In genomic region chr6:32843979-32844838, GRCh38 we compare ENCODE assay signal across 8 cellular contexts. TPM values are rescaled to one million over a fixed set of nuclear protein-coding genes. Genes with fewer than 3 reads are reported as not detected.
DNase-seq lines count a peak whose midpoint lies in the region; ATAC-seq, FAIRE-seq and TF ChIP-seq lines count a peak whose summit lies in the region.

PSMB8 (minus strand) TSS chr6:32844047; CDS start chr6:32843996, 51 bp downstream.

- no peaks in the 10 kb centered on the region for H3K27me3 Mint-ChIP-seq in stimulated activated naive CD8-positive, alpha-beta T cell treated with anti-CD3 and anti-CD28 coated beads, Interleukin-15, amount 100 ng/mL, for 72 hours

- H3K27me3 ChIP-seq in HAP-1 (ENCODE audit: low read depth) (no peaks in the 10 kb centered on the region), MM.1S (replicated peaks; ENCODE audit: insufficient read depth, low read length) (no peaks in the 10 kb centered on the region), neural cell (ENCODE audit: insufficient read depth, low read depth, low read length) (peaks cover 42% of the 10 kb centered on the region)

- peaks cover 77% of the 10 kb centered on the region for H3K4me1 Mint-ChIP-seq in stimulated activated naive CD8-positive, alpha-beta T cell treated with anti-CD3 and anti-CD28 coated beads, Interleukin-15, amount 100 ng/mL, for 72 hours

- H3K9ac ChIP-seq in MM.1S (ENCODE audit: low read length) (peak within 1 kb of the TSS; percentile 81), neural cell (ENCODE audit: low read length) (peak within 1 kb of the TSS; percentile 46)

- TF ChIP-seq RAD21 in neural cell (conservative IDR thresholded peaks at IDR 0.05), result no peak

- H3K4me2 ChIP-seq in MM.1S (ENCODE audit: low read depth, low read length) (peak within 1 kb of the TSS; percentile 82), neural cell (ENCODE audit: low read length) (peak within 1 kb of the TSS; percentile 48)

- peaks cover 38% of the 10 kb centered on the region for H3K79me2 ChIP-seq in MM.1S (ENCODE audit: low read length)
- H3K79me2 ChIP-seq in neural cell (replicated peaks; ENCODE audit: insufficient read depth, low read length), result no peaks in the 10 kb centered on the region

- peak within 1 kb of the TSS; percentile 93 to 96 for H3K4me3 Mint-ChIP-seq in stimulated activated naive CD8-positive, alpha-beta T cell treated with anti-CD3 and anti-CD28 coated beads, Interleukin-15, amount 100 ng/mL, for 72 hours

- peak within 1 kb of the TSS; percentile 22 for H3K4me3 ChIP-seq in HAP-1
- H3K4me3 ChIP-seq in MM.1S (ENCODE audit: low read length), result peak within 1 kb of the TSS; percentile 88
- H3K4me3 ChIP-seq in fibroblast of villous mesenchyme (ENCODE audit: low read depth, low read length), result peak within 1 kb of the TSS; percentile 96
- peak within 1 kb of the TSS; percentile 68 for H3K4me3 ChIP-seq in neural cell (ENCODE audit: low read length)

- H4K20me1 ChIP-seq in MM.1S (ENCODE audit: insufficient read depth, low read length), result no peaks in the 10 kb centered on the region
- H4K20me1 ChIP-seq in neural cell (ENCODE audit: insufficient read depth), result no peaks in the 10 kb centered on the region

- H3K27ac ChIP-seq in MM.1S (ENCODE audit: low read length), result peak within 1 kb of the TSS; percentile 87
- H3K27ac ChIP-seq in neural cell (ENCODE audit: low read length), result no peak within 1 kb of the TSS

- no peaks in the 10 kb centered on the region for H3K9me3 Mint-ChIP-seq in stimulated activated naive CD8-positive, alpha-beta T cell treated with anti-CD3 and anti-CD28 coated beads, Interleukin-15, amount 100 ng/mL, for 72 hours

- H3K9me2 ChIP-seq in MM.1S (replicated peaks; ENCODE audit: insufficient read depth, low read length) (no peaks in the 10 kb centered on the region), neural cell (ENCODE audit: insufficient read depth, low read length) (no peaks in the 10 kb centered on the region)

- no peaks in the 10 kb centered on the region; the same call in none of the 2 replicates for H3K36me3 ChIP-seq in HAP-1 (replicated peaks)
- no peaks in the 10 kb centered on the region for H3K36me3 ChIP-seq in MM.1S (replicated peaks; ENCODE audit: insufficient read depth, low read length)
- H3K36me3 ChIP-seq in neural cell (ENCODE audit: insufficient read depth, low read length), result no peaks in the 10 kb centered on the region

- H2AFZ ChIP-seq in MM.1S (ENCODE audit: low read length) (peak within 1 kb of the TSS; percentile 86), neural cell (ENCODE audit: low read depth, low read length) (peak within 1 kb of the TSS; percentile 21)

- peak; percentile 84 for ATAC-seq in stimulated activated naive CD8-positive, alpha-beta T cell treated with anti-CD3 and anti-CD28 coated beads, Interleukin-15, amount 100 ng/mL, for 72 hours

- in situ Hi-C loops in HAP-1 (cut with MboI; ENCODE audit: low sequenced_read_pairs), result no loop called here

- no peaks in the 10 kb centered on the region for H3K9me3 ChIP-seq in HAP-1
- no peaks in the 10 kb centered on the region for H3K9me3 ChIP-seq in MM.1S (replicated peaks; ENCODE audit: insufficient read depth, low read length)
- no peaks in the 10 kb centered on the region for H3K9me3 ChIP-seq in neural cell (ENCODE audit: low read length)

- TF ChIP-seq CTCF in MM.1S (IDR thresholded peaks at IDR 0.05; ENCODE audit: low read length), result no peak
- no peak for TF ChIP-seq CTCF in fibroblast of villous mesenchyme (IDR thresholded peaks at IDR 0.05; ENCODE audit: insufficient read depth, low read depth, low read length)
- TF ChIP-seq CTCF in neural cell (IDR thresholded peaks at IDR 0.05; ENCODE audit: poor library complexity, severe bottlenecking), result peak; percentile 63

- peaks cover 6% of the 10 kb centered on the region; the same call in 1 of the 2 replicates for H3K4me1 ChIP-seq in HAP-1
- H3K4me1 ChIP-seq in MM.1S (ENCODE audit: low read length), result peaks cover 21% of the 10 kb centered on the region

- peak within 1 kb of the TSS; percentile 99 to 100 for H3K27ac Mint-ChIP-seq in stimulated activated naive CD8-positive, alpha-beta T cell treated with anti-CD3 and anti-CD28 coated beads, Interleukin-15, amount 100 ng/mL, for 72 hours

- peak; percentile 88 to 95 for DNase-seq in HAP-1 (ENCODE audit: low spot score in 2 of 2)
- DNase-seq in MM.1S, result peak; percentile 98
- peak; percentile 60 for DNase-seq in SIG-M5 (lab: John Stamatoyannopoulos, UW)
- DNase-seq in activated gamma-delta T cell (lab: John Stamatoyannopoulos, UW), result peak; percentile 59
- peak; percentile 95 for DNase-seq in fibroblast of villous mesenchyme (ENCODE audit: low read depth)
- peak; percentile 95 to 97 for DNase-seq in stimulated activated naive CD8-positive, alpha-beta T cell treated with anti-CD3 and anti-CD28 coated beads, Interleukin-15, amount 100 ng/mL, for 72 hours

- TF ChIP-seq EP300 in neural cell (conservative IDR thresholded peaks at IDR 0.05; ENCODE audit: poor library complexity, severe bottlenecking), result no peak

- H3F3A ChIP-seq in MM.1S (ENCODE audit: insufficient read depth, low read length) (peaks cover 27% of the 10 kb centered on the region), neural cell (ENCODE audit: insufficient read depth, low read length, poor library complexity, severe bottlenecking) (no peaks in the 10 kb centered on the region)

- FAIRE-seq in G401.6 (lab: Jason Lieb, UNC), result peak; percentile 66

TF ChIP-seq in neural cell, 6 proteins besides CTCF, POLR2A, EP300 and RAD21:
- TF ChIP-seq, protein P1, sequence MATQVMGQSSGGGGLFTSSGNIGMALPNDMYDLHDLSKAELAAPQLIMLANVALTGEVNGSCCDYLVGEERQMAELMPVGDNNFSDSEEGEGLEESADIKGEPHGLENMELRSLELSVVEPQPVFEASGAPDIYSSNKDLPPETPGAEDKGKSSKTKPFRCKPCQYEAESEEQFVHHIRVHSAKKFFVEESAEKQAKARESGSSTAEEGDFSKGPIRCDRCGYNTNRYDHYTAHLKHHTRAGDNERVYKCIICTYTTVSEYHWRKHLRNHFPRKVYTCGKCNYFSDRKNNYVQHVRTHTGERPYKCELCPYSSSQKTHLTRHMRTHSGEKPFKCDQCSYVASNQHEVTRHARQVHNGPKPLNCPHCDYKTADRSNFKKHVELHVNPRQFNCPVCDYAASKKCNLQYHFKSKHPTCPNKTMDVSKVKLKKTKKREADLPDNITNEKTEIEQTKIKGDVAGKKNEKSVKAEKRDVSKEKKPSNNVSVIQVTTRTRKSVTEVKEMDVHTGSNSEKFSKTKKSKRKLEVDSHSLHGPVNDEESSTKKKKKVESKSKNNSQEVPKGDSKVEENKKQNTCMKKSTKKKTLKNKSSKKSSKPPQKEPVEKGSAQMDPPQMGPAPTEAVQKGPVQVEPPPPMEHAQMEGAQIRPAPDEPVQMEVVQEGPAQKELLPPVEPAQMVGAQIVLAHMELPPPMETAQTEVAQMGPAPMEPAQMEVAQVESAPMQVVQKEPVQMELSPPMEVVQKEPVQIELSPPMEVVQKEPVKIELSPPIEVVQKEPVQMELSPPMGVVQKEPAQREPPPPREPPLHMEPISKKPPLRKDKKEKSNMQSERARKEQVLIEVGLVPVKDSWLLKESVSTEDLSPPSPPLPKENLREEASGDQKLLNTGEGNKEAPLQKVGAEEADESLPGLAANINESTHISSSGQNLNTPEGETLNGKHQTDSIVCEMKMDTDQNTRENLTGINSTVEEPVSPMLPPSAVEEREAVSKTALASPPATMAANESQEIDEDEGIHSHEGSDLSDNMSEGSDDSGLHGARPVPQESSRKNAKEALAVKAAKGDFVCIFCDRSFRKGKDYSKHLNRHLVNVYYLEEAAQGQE (IDR thresholded peaks at IDR 0.05; ENCODE audit: borderline replicate concordance), result no peak
- TF ChIP-seq SMC3 (conservative IDR thresholded peaks at IDR 0.05; ENCODE audit: poor library complexity), result peak; percentile 31
- TF ChIP-seq TAF1 (IDR thresholded peaks at IDR 0.05; ENCODE audit: low read depth), result no peak
TF ChIP-seq in neural cell: peak in this region for 1.

RNA-seq across cellular contexts. Expression of gene PSMB8, which starts in this region (rescaled TPM):
- total RNA-seq in fibroblast of villous mesenchyme, result 72.5 and 78.2 TPM in 2 replicates
- 1.6 TPM in 1 of 2 replicates, not detected in the other for polyA plus RNA-seq in neural cell
- polyA minus RNA-seq in neural cell, result not detected in 2 replicates

Comparison
In these comparisons a context has a peak if more than half of its experiments do, and no peak if none do; other contexts are left out.
1. H3K4me3 ChIP-seq: peak in every context shown above with its lines; median percentile 96 in fibroblast of villous mesenchyme; 88 in MM.1S; 68 in neural cell; 22 in HAP-1.